In genomic region chr4:154549894-154550790, GRCh38 we compare ENCODE assay signal across 1 cellular context.
TF ChIP-seq lines count a peak whose summit lies in the region.

TSS of gene PLRG1 (minus strand) at chr4:154550400. CDS start at chr4:154550308, 92 bp downstream.

TF ChIP-seq in K562, 482 proteins besides CTCF, POLR2A, EP300 and RAD21 (continued from another document and continues in another):
- no peak for TF ChIP-seq HMGXB4 (CRISPR knock-in tag; IDR thresholded peaks at IDR 0.05)
- TF ChIP-seq HDAC2 (IDR thresholded peaks at IDR 0.05): no peak
- no peak for TF ChIP-seq ZKSCAN1 (IDR thresholded peaks at IDR 0.05; ENCODE audit: low read depth, low read length)
- TF ChIP-seq MAFG (tag; conservative IDR thresholded peaks at IDR 0.05): no peak
- peak; percentile 91; the same call in 1 of the 2 replicates for TF ChIP-seq LCOR (CRISPR knock-in tag; IDR thresholded peaks at IDR 0.05)
- TF ChIP-seq DACH1 (IDR thresholded peaks at IDR 0.05; ENCODE audit: partially characterized antibody): peak; percentile 60
- no peak for TF ChIP-seq SP2 (IDR thresholded peaks at IDR 0.05; ENCODE audit: extremely low read depth, low read depth, low read length, poor library complexity, severe bottlenecking)
- no peak for TF ChIP-seq HNRNPK (IDR thresholded peaks at IDR 0.05; ENCODE audit: low read depth, low read length, poor library complexity, severe bottlenecking)
- TF ChIP-seq SRF (CRISPR knock-in tag; IDR thresholded peaks at IDR 0.05): no peak
- TF ChIP-seq SMARCA4 (IDR thresholded peaks at IDR 0.05): no peak
- TF ChIP-seq MECOM (CRISPR knock-in tag; IDR thresholded peaks at IDR 0.05): no peak
- TF ChIP-seq SIRT6 (IDR thresholded peaks at IDR 0.05; ENCODE audit: low read depth, low read length): no peak
- no peak for TF ChIP-seq STAT5B (CRISPR knock-in tag; IDR thresholded peaks at IDR 0.05)
- no peak for TF ChIP-seq HNRNPUL1 (IDR thresholded peaks at IDR 0.05; ENCODE audit: low read length)
- no peak for TF ChIP-seq HBP1 (CRISPR knock-in tag; IDR thresholded peaks at IDR 0.05)
- peak; percentile 57 for TF ChIP-seq TAF9B (IDR thresholded peaks at IDR 0.05; ENCODE audit: partially characterized antibody)
- TF ChIP-seq NONO (IDR thresholded peaks at IDR 0.05; ENCODE audit: low read depth in 2 of 2, low read length in 1 of 2): no peak
- TF ChIP-seq ZNF395 (CRISPR knock-in tag; IDR thresholded peaks at IDR 0.05): peak; percentile 19; the same call in 1 of the 2 replicates
- TF ChIP-seq TGIF2 (CRISPR knock-in tag; IDR thresholded peaks at IDR 0.05): no peak
- TF ChIP-seq GABPA (tag; conservative IDR thresholded peaks at IDR 0.05; ENCODE audit: low read depth): peak; percentile 94
- no peak for TF ChIP-seq KLF10 (CRISPR knock-in tag; IDR thresholded peaks at IDR 0.05)
- TF ChIP-seq HMGN3 (IDR thresholded peaks at IDR 0.05; ENCODE audit: borderline replicate concordance, extremely low read depth, insufficient read length, low read depth, low read length): no peak
- no peak for TF ChIP-seq USF2 (CRISPR knock-in tag; IDR thresholded peaks at IDR 0.05)
- TF ChIP-seq NFYB (IDR thresholded peaks at IDR 0.05; ENCODE audit: extremely low read depth, insufficient read length): no peak
- TF ChIP-seq ZC3H11A (IDR thresholded peaks at IDR 0.05; ENCODE audit: low read depth, low read length): no peak
- no peak for TF ChIP-seq MLLT1 (IDR thresholded peaks at IDR 0.05)
- peak; percentile 71 for TF ChIP-seq TAF1 (IDR thresholded peaks at IDR 0.05; ENCODE audit: control insufficient read depth, extremely low read depth, insufficient read depth, low read length, severe bottlenecking)
- TF ChIP-seq ID3 (CRISPR knock-in tag; IDR thresholded peaks at IDR 0.05): no peak
- no peak for TF ChIP-seq ID3 (tag; IDR thresholded peaks at IDR 0.05)
- TF ChIP-seq E2F1 (CRISPR knock-in tag; IDR thresholded peaks at IDR 0.05): no peak
- no peak for TF ChIP-seq BRCA1 (IDR thresholded peaks at IDR 0.05)
- TF ChIP-seq BRCA1 (CRISPR knock-in tag; IDR thresholded peaks at IDR 0.05): no peak
- no peak for TF ChIP-seq KAT7 (CRISPR knock-in tag; IDR thresholded peaks at IDR 0.05; ENCODE audit: borderline replicate concordance)
- TF ChIP-seq CBX2 (IDR thresholded peaks at IDR 0.05; ENCODE audit: insufficient read depth, low read length, poor library complexity, severe bottlenecking): no peak
- no peak for TF ChIP-seq IRF1 (CRISPR knock-in tag; IDR thresholded peaks at IDR 0.05; ENCODE audit: borderline replicate concordance)
- TF ChIP-seq SRSF1 (IDR thresholded peaks at IDR 0.05; ENCODE audit: low read depth, low read length): no peak
- TF ChIP-seq FOXJ2 (tag; IDR thresholded peaks at IDR 0.05): no peak
- peak; percentile 79 for TF ChIP-seq ZBTB2 (IDR thresholded peaks at IDR 0.05)
- no peak for TF ChIP-seq ZNF280A (IDR thresholded peaks at IDR 0.05; ENCODE audit: low read depth, partially characterized antibody)
- TF ChIP-seq ZNF311 (CRISPR knock-in tag; IDR thresholded peaks at IDR 0.05): no peak
- TF ChIP-seq PYGO2 (tag; IDR thresholded peaks at IDR 0.05): no peak
- no peak for TF ChIP-seq CREBBP (IDR thresholded peaks at IDR 0.05; ENCODE audit: low read depth, low read length)
- TF ChIP-seq PHB2 (IDR thresholded peaks at IDR 0.05; ENCODE audit: low read depth): no peak
- no peak for TF ChIP-seq ZNF143 (CRISPR knock-in tag; IDR thresholded peaks at IDR 0.05)
- no peak for TF ChIP-seq IFI16 (CRISPR knock-in tag; IDR thresholded peaks at IDR 0.05)
- TF ChIP-seq AFF1 (IDR thresholded peaks at IDR 0.05; ENCODE audit: low read depth in 1 of 2, partially characterized antibody in 2 of 2): peak; percentile 34 to 92
- TF ChIP-seq ZNF780A (CRISPR knock-in tag; IDR thresholded peaks at IDR 0.05): no peak
- TF ChIP-seq ELK1 (CRISPR knock-in tag; IDR thresholded peaks at IDR 0.05): no peak
- no peak for TF ChIP-seq ZSCAN32 (CRISPR knock-in tag; IDR thresholded peaks at IDR 0.05)
- TF ChIP-seq TEAD1 (CRISPR knock-in tag; IDR thresholded peaks at IDR 0.05): no peak
